14 cellular contexts compared by ENCODE assay signal in genomic region chr15:24682905-24683304, GRCh38. TPM values are rescaled to one million over a fixed set of nuclear protein-coding genes. Genes with fewer than 3 reads are reported as not detected.
DNase-seq lines count a peak whose midpoint lies in the region; ATAC-seq, FAIRE-seq and TF ChIP-seq lines count a peak whose summit lies in the region.
"Not testable (repeated sequence)": the region's sequence is repeated elsewhere in the genome, so short reads cannot be mapped to it uniquely, and the experiment has no call there.
"Had no signal": no experiment of that assay in that cellular context is flagged by ENCODE, and none has a peak within 500 bp of the region (broad histone marks: within the 10 kb centered on the region; RNA-seq: fewer than 3 reads in every experiment).

No MANE protein-coding gene starts in this region.

- H3K79me2 ChIP-seq in H1 (ENCODE audit: control insufficient read depth in 1 of 2, insufficient read depth in 2 of 2, low read length in 2 of 2), result not testable (repeated sequence)

- CTCF ChIA-PET in H1 (lab: Charles Lee; ENCODE audit: partially characterized antibody), result not testable (repeated sequence)

- H4K5ac ChIP-seq in H1 (ENCODE audit: insufficient read length, low read depth, low read length), result not testable (repeated sequence)

- TF ChIP-seq EP300 in H1 (IDR thresholded peaks at IDR 0.05; ENCODE audit: borderline replicate concordance in 1 of 2, low read depth in 2 of 2, low read length in 2 of 2), result not testable (repeated sequence)

- not testable (repeated sequence) for H3K27me3 ChIP-seq in HUES48 (ENCODE audit: control insufficient read depth, insufficient read depth, low read length); RWPE2 (ENCODE audit: insufficient read depth, poor library complexity, severe bottlenecking); H1 (replicated peaks in 1 of 4; ENCODE audit: control insufficient read depth in 3 of 4, extremely low read depth in 1 of 4, insufficient read depth in 3 of 4, low read length in 3 of 4)

- H3K9me3 ChIP-seq in HUES48 (ENCODE audit: control insufficient read depth, insufficient read depth, low read length) (peaks cover 31% of the 10 kb centered on the region), H1 (ENCODE audit: insufficient read depth in 2 of 2, low read depth in 1 of 2, low read length in 1 of 2) (peaks cover 7 to 13% of the 10 kb centered on the region in 2 experiments; a peak in 1 of 4 replicates)
- H3K9me3 ChIP-seq in RWPE2 (ENCODE audit: severe bottlenecking), result not testable (repeated sequence)

- H2BK12ac ChIP-seq in H1 (ENCODE audit: low read depth, low read length), result not testable (repeated sequence)

- H3K9ac ChIP-seq in HUES48 (ENCODE audit: low read depth, low read length), result 0 out of 2 replicates have a peak overlapping the region, but pooled peaks have one; percentile 12
- H3K9ac ChIP-seq in H1 (replicated peaks in 1 of 4; ENCODE audit: extremely low read depth in 1 of 4, low read depth in 3 of 4, low read length in 3 of 4), result not testable (repeated sequence)

- not testable (repeated sequence) for H2AK5ac ChIP-seq in H1 (ENCODE audit: low read depth, low read length)

- not testable (repeated sequence) for TF ChIP-seq RAD21 in H1 (IDR thresholded peaks at IDR 0.05 in 1 of 2, conservative IDR thresholded peaks at IDR 0.05 in 1 of 2; ENCODE audit: low read depth in 2 of 2, low read length in 2 of 2)

- not testable (repeated sequence) for H2AFZ ChIP-seq in H1 (ENCODE audit: low read length)

- 95% methylated on average over 4 of the region's 4 CpGs; no CpG with 5 or more reads in 1 of the 2 experiments for WGBS in H1 (ENCODE audit: extremely low coverage in 1 of 2, insufficient coverage in 1 of 2, insufficient read length in 1 of 2, insufficient replicate concordance in 2 of 2, low coverage in 1 of 2, low lambda C conversion rate in 2 of 2, missing lambda C conversion rate in 1 of 2), 2 experiments

- H3K4me2 ChIP-seq in H1 (ENCODE audit: insufficient read depth in 1 of 2, low read depth in 2 of 2, low read length in 2 of 2), result not testable (repeated sequence)

- H4K20me1 ChIP-seq in H1 (replicated peaks in 1 of 2; ENCODE audit: control insufficient read depth in 1 of 2, insufficient read depth in 2 of 2, low read length in 2 of 2), result not testable (repeated sequence)

- H3K4me1 Mint-ChIP-seq in type B pancreatic cell (ENCODE audit: unreplicated experiment), result not testable (repeated sequence)

- not testable (repeated sequence) for FAIRE-seq in H1 (lab: Jason Lieb, UNC)

- H3K4me3 ChIP-seq in HUES48 (ENCODE audit: low read depth, low read length); RWPE2 (ENCODE audit: severe bottlenecking); H1 (ENCODE audit: extremely low read depth in 1 of 4, insufficient read depth in 2 of 4, low read depth in 3 of 4, low read length in 4 of 4): not testable (repeated sequence)

- H3K9me3 Mint-ChIP-seq in type B pancreatic cell, result not testable (repeated sequence)

- H3K27me3 Mint-ChIP-seq in type B pancreatic cell, result not testable (repeated sequence)

- H3K23ac ChIP-seq in H1 (ENCODE audit: insufficient read length), result not testable (repeated sequence)

- not testable (repeated sequence) for H3K56ac ChIP-seq in H1 (replicated peaks; ENCODE audit: insufficient read length, low read depth, low read length)

- H3K79me1 ChIP-seq in H1 (ENCODE audit: low read depth, low read length), result not testable (repeated sequence)

- not testable (repeated sequence) for H2BK5ac ChIP-seq in H1 (ENCODE audit: low read depth, low read length)

- not testable (repeated sequence) for H3K14ac ChIP-seq in H1 (ENCODE audit: insufficient read length)

- not testable (repeated sequence) for H4K8ac ChIP-seq in H1 (ENCODE audit: extremely low read depth, insufficient read depth, low read length)

- not testable (repeated sequence) for DNase-seq in RWPE2 (ENCODE audit: low spot score); H1 (ENCODE audit: low read depth in 1 of 2, low spot score in 2 of 2); type B pancreatic cell (ENCODE audit: extremely low spot score, unreplicated experiment)
- DNase-seq in astrocyte of the hippocampus (ENCODE audit: low read depth, low spot score), result peak; percentile 11
- DNase-seq in epithelial cell of prostate (ENCODE audit: low read depth, low spot score), result peak; percentile 1
- DNase-seq in kidney tubule cell (ENCODE audit: low spot score), result peak; percentile 51

- peak overlapping the region; percentile 76 for H3K27ac Mint-ChIP-seq in type B pancreatic cell

- H3K23me2 ChIP-seq in H1 (ENCODE audit: low read depth, low read length), result not testable (repeated sequence)

- H3K4me3 Mint-ChIP-seq in type B pancreatic cell, result not testable (repeated sequence)

- ATAC-seq in RWPE2 (ENCODE audit: low read depth), result peak; percentile 27; the same call in 1 of the 3 replicates

- POLR2A ChIA-PET in H1 (lab: Charles Lee; ENCODE audit: partially characterized antibody), result not testable (repeated sequence)

- H2BK15ac ChIP-seq in H1 (ENCODE audit: low read length), result not testable (repeated sequence)

- H3K4me1 ChIP-seq in HUES48 (ENCODE audit: control insufficient read depth, insufficient read depth, low read length); H1 (replicated peaks in 1 of 4; ENCODE audit: control insufficient read depth in 3 of 4, insufficient read depth in 4 of 4, low read length in 3 of 4): not testable (repeated sequence)
- peaks cover 13% of the 10 kb centered on the region for H3K4me1 ChIP-seq in RWPE2 (ENCODE audit: insufficient read depth, poor library complexity, severe bottlenecking)

- not testable (repeated sequence) for H2BK20ac ChIP-seq in H1 (ENCODE audit: low read length)

- not testable (repeated sequence) for H3K18ac ChIP-seq in H1 (ENCODE audit: extremely low read depth, low read length)

- TF ChIP-seq POLR2A in H1 (IDR thresholded peaks at IDR 0.05; ENCODE audit: control extremely low read depth in 1 of 2, low read depth in 2 of 2, low read length in 2 of 2), result not testable (repeated sequence)

- H3K36me3 Mint-ChIP-seq in type B pancreatic cell, result not testable (repeated sequence)

- H4K91ac ChIP-seq in H1 (replicated peaks; ENCODE audit: insufficient read length, low read length), result not testable (repeated sequence)

- H3K27ac ChIP-seq in HUES48 (ENCODE audit: low read depth, low read length) (peak overlapping the region; percentile 71), RWPE2 (ENCODE audit: poor library complexity, severe bottlenecking) (peak overlapping the region; percentile 73), epithelial cell of prostate (peak overlapping the region; percentile 85)
- H3K27ac ChIP-seq in H1 (ENCODE audit: low read depth, low read length), result not testable (repeated sequence)

- TF ChIP-seq CTCF in RWPE2 (IDR thresholded peaks at IDR 0.05; ENCODE audit: poor library complexity, severe bottlenecking); H1 (IDR thresholded peaks at IDR 0.05; ENCODE audit: control extremely low read depth in 1 of 3, insufficient read depth in 1 of 3, low read depth in 1 of 3, low read length in 3 of 3); type B pancreatic cell (conservative IDR thresholded peaks at IDR 0.05): not testable (repeated sequence)

- H3K36me3 ChIP-seq in HUES48 (ENCODE audit: control insufficient read depth, insufficient read depth, low read length); RWPE2 (ENCODE audit: low read depth); H1 (ENCODE audit: control insufficient read depth in 2 of 4, insufficient read depth in 4 of 4, low read length in 3 of 4): not testable (repeated sequence)

- H2BK120ac ChIP-seq in H1 (replicated peaks; ENCODE audit: low read depth, low read length), result not testable (repeated sequence)

- not testable (repeated sequence) for H3K4ac ChIP-seq in H1 (replicated peaks; ENCODE audit: insufficient read length, low read depth, low read length)

TF ChIP-seq in H1, 55 proteins besides CTCF, POLR2A, EP300 and RAD21:
- TF ChIP-seq SRF (IDR thresholded peaks at IDR 0.05; ENCODE audit: low read depth, low read length), result peak; percentile 49; the same call in 1 of the 2 replicates

RNA-seq across cellular contexts. Expression of gene NPAP1, which starts 7.3 kb away (rescaled TPM):
- total RNA-seq in H1 (2021; fragmentation: NEBNext Ultra II Directional; extraction: Animal tissue kit (Norgen Biotek cat#: 25700)), result 0.07 TPM in 1 of 2 replicates, not detected in the other
- 0.06 and 0.08 TPM in 2 replicates for polyA plus RNA-seq in H1 (2011; rRNA removed)
- polyA plus RNA-seq in H1 (2011; cell fraction: cytosol; rRNA removed), result 0.09 TPM
- 0.44 TPM for polyA plus RNA-seq in H1 (2011; cell fraction: nucleus; rRNA removed)
- polyA plus RNA-seq in H1 (2012, experiment 1 of 2), result 0.11 to 0.19 TPM (median 0.15 TPM) in 4 replicates
- polyA plus RNA-seq in H1 (2012, experiment 2 of 2), result not detected
- polyA plus RNA-seq in H1 (2013, experiment 1 of 2), result 0.06 TPM
- 0.04 TPM for polyA plus RNA-seq in H1 (2013, experiment 2 of 2)
- 0.28 and 0.29 TPM in 2 replicates for polyA minus RNA-seq in H1 (2011; rRNA and poly(A)+ RNA removed)
- not detected for polyA minus RNA-seq in H1 (2011; cell fraction: cytosol; rRNA and poly(A)+ RNA removed)
- polyA minus RNA-seq in H1 (2011; cell fraction: nucleus; rRNA and poly(A)+ RNA removed), result 0.90 TPM
- 0.12 and 0.17 TPM in 2 replicates for total RNA-seq in type B pancreatic cell (ENCODE audit: low replicate concordance)
- total RNA-seq: CD4-positive, alpha-beta T cell; CD8-positive, alpha-beta memory T cell; GM12878; GM23248; HFFc6 had no signal
- polyA plus RNA-seq: A549; CD14-positive monocyte; CD8-positive, alpha-beta memory T cell; GM12878; GM23248 had no signal
